In genomic region chr2:227252831-227253230, GRCh38 we compare ENCODE assay signal across 20 cellular contexts.
"Had no signal": no experiment of that assay in that cellular context is flagged by ENCODE, and none has a peak within 500 bp of the region (broad histone marks: within the 10 kb centered on the region; RNA-seq: fewer than 3 reads in every experiment).

No MANE protein-coding gene starts in this region.

- H3K4me3 Mint-ChIP-seq: IgD-negative memory B cell had no signal

- H3K27ac Mint-ChIP-seq: IgD-negative memory B cell had no signal

- H3K27me3 Mint-ChIP-seq: IgD-negative memory B cell had no signal

- DNase-seq: Kasumi-1, MM.1S, NCI-H1092 treated with DMSO at 0.1 percent for 48 hours, NCI-H1436, NCI-H187, NCI-H2029, NCI-H2081 treated with DMSO at 0.1 percent for 48 hours, NCI-H2171, NCI-H345, NCI-H446 treated with DMSO at 0.1 percent for 48 hours, NCI-H510A treated with DMSO at 0.1 percent for 48 hours, NCI-H526, RPMI8226, SHP77, SK-N-SH, SW 1271 had no signal

- ATAC-seq: K562 had no signal

- FAIRE-seq: HTR-8/SVneo, K562, RCC 7860 had no signal
